In genomic region chr5:139481122-139481533, GRCh38 we compare ENCODE assay signal across 8 cellular contexts. TPM values are rescaled to one million over a fixed set of nuclear protein-coding genes. Genes with fewer than 3 reads are reported as not detected.
DNase-seq lines count a peak whose midpoint lies in the region; ATAC-seq and TF ChIP-seq lines count a peak whose summit lies in the region.

No MANE protein-coding gene starts in this region.

- peaks cover 53% of the 10 kb centered on the region for H3K4me1 Mint-ChIP-seq in activated T-helper 1 cell treated with anti-CD3 and anti-CD28 coated beads, Interleukin-12 subunit alpha, Interleukin-12 subunit beta, Interleukin-2, Interleukin-4 antibody, amounts not matched to agents 30 ng/mL and 10 ng/mL and 1 ng/mL, durations not matched to agents 14 hours and 24 hours and 36 hours (ENCODE audit: low read depth)

- H3K4me3 ChIP-seq in cardiac muscle cell, result no peak overlapping the region

- H3K27me3 Mint-ChIP-seq in activated T-helper 1 cell treated with anti-CD3 and anti-CD28 coated beads, Interleukin-12 subunit alpha, Interleukin-12 subunit beta, Interleukin-2, Interleukin-4 antibody, amounts not matched to agents 30 ng/mL and 10 ng/mL and 1 ng/mL, durations not matched to agents 14 hours and 24 hours and 36 hours (ENCODE audit: insufficient read depth), result no peaks in the 10 kb centered on the region

- H3K4me1 ChIP-seq in cardiac muscle cell (ENCODE audit: low read depth), result peaks cover 41% of the 10 kb centered on the region

- H3K27ac ChIP-seq in cardiac muscle cell, result peak overlapping the region; percentile 84

- intact Hi-C loops in activated T-helper 1 cell treated with anti-CD3 and anti-CD28 coated beads, Interleukin-12 subunit alpha, Interleukin-12 subunit beta, Interleukin-2, Interleukin-4 antibody, amounts not matched to agents 30 ng/mL and 10 ng/mL and 1 ng/mL, durations not matched to agents 14 hours and 24 hours and 36 hours (cut with micrococcal nuclease), result loop anchor here (1.0 kb wide), 1 partner anchor 80 kb away; the partner anchor contains the start of gene UBE2D2

- no peaks in the 10 kb centered on the region for H3K27me3 ChIP-seq in cardiac muscle cell

- H3K9me3 ChIP-seq in cardiac muscle cell (ENCODE audit: low read depth), result no peaks in the 10 kb centered on the region

- ATAC-seq in HG02610 (IDR thresholded peaks at IDR 0.05; ENCODE audit: unreplicated experiment) (peak; percentile 11), HG02840 (IDR thresholded peaks at IDR 0.05; ENCODE audit: low FRiP score, unreplicated experiment) (no peak)
- ATAC-seq in stimulated activated naive CD8-positive, alpha-beta T cell treated with anti-CD3 and anti-CD28 coated beads, Interleukin-15, Interleukin-2, amounts not matched to agents 100 U/mL and 50 U/mL, for 24 hours, result peak; percentile 37

- H3K36me3 Mint-ChIP-seq in activated T-helper 1 cell treated with anti-CD3 and anti-CD28 coated beads, Interleukin-12 subunit alpha, Interleukin-12 subunit beta, Interleukin-2, Interleukin-4 antibody, amounts not matched to agents 30 ng/mL and 10 ng/mL and 1 ng/mL, durations not matched to agents 14 hours and 24 hours and 36 hours (ENCODE audit: low read depth), result peaks cover 35% of the 10 kb centered on the region

- H3K36me3 ChIP-seq in cardiac muscle cell, result no peaks in the 10 kb centered on the region

- no peak for TF ChIP-seq CTCF in cardiac muscle cell (IDR thresholded peaks at IDR 0.05; ENCODE audit: low read depth, low read length)

- H3K9me3 Mint-ChIP-seq in activated T-helper 1 cell treated with anti-CD3 and anti-CD28 coated beads, Interleukin-12 subunit alpha, Interleukin-12 subunit beta, Interleukin-2, Interleukin-4 antibody, amounts not matched to agents 30 ng/mL and 10 ng/mL and 1 ng/mL, durations not matched to agents 14 hours and 24 hours and 36 hours, result no peaks in the 10 kb centered on the region

- no peak for DNase-seq in activated T-helper 1 cell treated with anti-CD3 and anti-CD28 coated beads, Interleukin-12 subunit alpha, Interleukin-12 subunit beta, Interleukin-2, Interleukin-4 antibody, amounts not matched to agents 30 ng/mL and 10 ng/mL and 1 ng/mL, durations not matched to agents 14 hours and 24 hours and 36 hours (ENCODE audit: low spot score)
- DNase-seq in cardiac muscle cell (ENCODE audit: low read depth in 1 of 2, low spot score in 1 of 2), result peak in 1 of 2 donors; percentile 63
- DNase-seq in stimulated activated naive CD8-positive, alpha-beta T cell treated with anti-CD3 and anti-CD28 coated beads, Interleukin-15, Interleukin-2, amounts not matched to agents 100 U/mL and 50 U/mL, for 24 hours, result no peak
- no peak for DNase-seq in SKM-1 (lab: John Stamatoyannopoulos, UW; ENCODE audit: unreplicated experiment)
- no peak for DNase-seq in T-helper 9 cell
- no peak for DNase-seq in DMS53 treated with DMSO at 0.1 percent for 48 hours (lab: John Stamatoyannopoulos, UW; ENCODE audit: unreplicated experiment)

- peak overlapping the region; percentile 90 for H3K4me3 Mint-ChIP-seq in activated T-helper 1 cell treated with anti-CD3 and anti-CD28 coated beads, Interleukin-12 subunit alpha, Interleukin-12 subunit beta, Interleukin-2, Interleukin-4 antibody, amounts not matched to agents 30 ng/mL and 10 ng/mL and 1 ng/mL, durations not matched to agents 14 hours and 24 hours and 36 hours

- H3K27ac Mint-ChIP-seq in activated T-helper 1 cell treated with anti-CD3 and anti-CD28 coated beads, Interleukin-12 subunit alpha, Interleukin-12 subunit beta, Interleukin-2, Interleukin-4 antibody, amounts not matched to agents 30 ng/mL and 10 ng/mL and 1 ng/mL, durations not matched to agents 14 hours and 24 hours and 36 hours, result peak overlapping the region; percentile 88

RNA-seq across cellular contexts. Expression of gene STING1, which starts 1.4 kb away (rescaled TPM):
- total RNA-seq in activated T-helper 1 cell treated with anti-CD3 and anti-CD28 coated beads, Interleukin-12 subunit alpha, Interleukin-12 subunit beta, Interleukin-2, Interleukin-4 antibody, amounts not matched to agents 30 ng/mL and 10 ng/mL and 1 ng/mL, durations not matched to agents 14 hours and 24 hours and 36 hours, result 213 and 226 TPM in 2 replicates
- total RNA-seq in cardiac muscle cell, result 58.1 and 79.2 TPM in 2 replicates
- polyA plus RNA-seq in cardiac muscle cell, result 59.9 and 69.0 TPM in 2 replicates

RNA-seq across cellular contexts. Expression of gene SMIM33, which starts 10.3 kb away (rescaled TPM):
- 0.29 and 0.39 TPM in 2 replicates for total RNA-seq in activated T-helper 1 cell treated with anti-CD3 and anti-CD28 coated beads, Interleukin-12 subunit alpha, Interleukin-12 subunit beta, Interleukin-2, Interleukin-4 antibody, amounts not matched to agents 30 ng/mL and 10 ng/mL and 1 ng/mL, durations not matched to agents 14 hours and 24 hours and 36 hours
- not detected in 2 replicates for total RNA-seq in cardiac muscle cell
- polyA plus RNA-seq in cardiac muscle cell, result 0.10 TPM in 1 of 2 replicates, not detected in the other

RNA-seq across cellular contexts. Expression of gene ECSCR, which starts 18.6 kb away (rescaled TPM):
- total RNA-seq in activated T-helper 1 cell treated with anti-CD3 and anti-CD28 coated beads, Interleukin-12 subunit alpha, Interleukin-12 subunit beta, Interleukin-2, Interleukin-4 antibody, amounts not matched to agents 30 ng/mL and 10 ng/mL and 1 ng/mL, durations not matched to agents 14 hours and 24 hours and 36 hours, result 1.3 and 1.4 TPM in 2 replicates
- not detected in 2 replicates for total RNA-seq in cardiac muscle cell
- polyA plus RNA-seq in cardiac muscle cell, result 0.97 and 1.5 TPM in 2 replicates

RNA-seq across cellular contexts. Expression of gene DNAJC18, which starts 41.8 kb away (rescaled TPM):
- total RNA-seq in activated T-helper 1 cell treated with anti-CD3 and anti-CD28 coated beads, Interleukin-12 subunit alpha, Interleukin-12 subunit beta, Interleukin-2, Interleukin-4 antibody, amounts not matched to agents 30 ng/mL and 10 ng/mL and 1 ng/mL, durations not matched to agents 14 hours and 24 hours and 36 hours, result 30.0 and 36.3 TPM in 2 replicates
- 10.0 and 10.1 TPM in 2 replicates for total RNA-seq in cardiac muscle cell
- polyA plus RNA-seq in cardiac muscle cell, result 17.4 and 37.2 TPM in 2 replicates
